Comparison of ENCODE assay signal across 26 cellular contexts in genomic region chr12:66552753-66553152, GRCh38.
"Had no signal": no experiment of that assay in that cellular context is flagged by ENCODE, and none has a peak within 500 bp of the region (broad histone marks: within the 10 kb centered on the region; RNA-seq: fewer than 3 reads in every experiment).

No MANE protein-coding gene starts in this region.

- H3K4me1 ChIP-seq: neural progenitor cell, right atrium auricular region, suprapubic skin, tibial nerve had no signal

- H3K79me2 ChIP-seq: hepatocyte had no signal

- FAIRE-seq: endothelial cell of umbilical vein, frontal cortex, keratinocyte had no signal

- H2AFZ ChIP-seq: hepatocyte, neural progenitor cell had no signal

- H3K4me3 Mint-ChIP-seq: activated T-cell treated with anti-CD3 and anti-CD28 coated beads, Interleukin-2, amount 50 U/mL, for 72 hours; brain; naive thymus-derived CD8-positive, alpha-beta T cell; neural progenitor cell; T-helper 2 cell treated with Interferon-gamma antibody and Interleukin-4, amounts not matched to agents 5 μg/mL and 100 μg/mL, for 36 hours had no signal

- H3K36me3 ChIP-seq: neural progenitor cell, right atrium auricular region, suprapubic skin, tibial nerve had no signal

- H3K9me3 ChIP-seq: right atrium auricular region, suprapubic skin had no signal

- H3K27me3 Mint-ChIP-seq: brain had no signal

- H3K27ac ChIP-seq: hepatocyte, neural progenitor cell, right atrium auricular region, suprapubic skin, tibial nerve had no signal

- DNase-seq: activated CD4-positive, alpha-beta T cell treated with anti-CD3 and anti-CD28 coated beads for 4 hours; activated CD4-positive, alpha-beta T cell treated with anti-CD3 and anti-CD28 coated beads, Interleukin-2, amount 50 U/mL, for 4 hours; activated CD4-positive, CD25-positive, alpha-beta regulatory T cell; activated naive CD4-positive, alpha-beta T cell; activated T-cell treated with anti-CD3 and anti-CD28 coated beads for 4 hours; activated T-cell treated with anti-CD3 and anti-CD28 coated beads, Interleukin-2, amount 50 U/mL, for 72 hours; aorta; caudate nucleus; left colon; midbrain; naive thymus-derived CD8-positive, alpha-beta T cell; stimulated activated CD4-positive, alpha-beta T cell treated with anti-CD3 and anti-CD28 coated beads, Interleukin-15, amount 100 ng/mL, for 24 hours; stimulated activated naive CD4-positive, alpha-beta T cell; T-helper 1 cell had no signal

- H3K4me1 Mint-ChIP-seq: brain, neural progenitor cell had no signal

- H3K9me3 Mint-ChIP-seq: T-helper 2 cell treated with Interferon-gamma antibody and Interleukin-4, amounts not matched to agents 5 μg/mL and 100 μg/mL, for 36 hours had no signal

- H3K4me2 ChIP-seq: hepatocyte, neural progenitor cell had no signal

- H3K36me3 Mint-ChIP-seq: activated naive CD4-positive, alpha-beta T cell treated with anti-CD3 and anti-CD28 coated beads, Interleukin-2, amount 50 U/mL, for 72 hours; neural progenitor cell had no signal

- H3K4me3 ChIP-seq: hepatocyte, neural progenitor cell, right atrium auricular region, suprapubic skin, tibial nerve had no signal

- H3K27ac Mint-ChIP-seq: activated naive CD4-positive, alpha-beta T cell treated with anti-CD3 and anti-CD28 coated beads, Interleukin-2, amount 50 U/mL, for 72 hours; activated T-cell treated with anti-CD3 and anti-CD28 coated beads, Interleukin-2, amount 50 U/mL, for 72 hours; brain; naive thymus-derived CD8-positive, alpha-beta T cell; neural progenitor cell; T-helper 2 cell treated with Interferon-gamma antibody and Interleukin-4, amounts not matched to agents 5 μg/mL and 100 μg/mL, for 36 hours had no signal

- ATAC-seq: activated naive CD4-positive, alpha-beta T cell treated with anti-CD3 and anti-CD28 coated beads, Interleukin-2, amount 50 U/mL, for 72 hours; activated T-cell treated with anti-CD3 and anti-CD28 coated beads, Interleukin-2, amount 50 U/mL, for 72 hours; esophagus mucosa; left colon; naive thymus-derived CD8-positive, alpha-beta T cell had no signal

- H3K27me3 ChIP-seq: hepatocyte, neural progenitor cell, right atrium auricular region, suprapubic skin, tibial nerve had no signal

- H3K9ac ChIP-seq: neural progenitor cell had no signal
